ENCODE assay signal across 1 cellular context in the genomic region with DNA sequence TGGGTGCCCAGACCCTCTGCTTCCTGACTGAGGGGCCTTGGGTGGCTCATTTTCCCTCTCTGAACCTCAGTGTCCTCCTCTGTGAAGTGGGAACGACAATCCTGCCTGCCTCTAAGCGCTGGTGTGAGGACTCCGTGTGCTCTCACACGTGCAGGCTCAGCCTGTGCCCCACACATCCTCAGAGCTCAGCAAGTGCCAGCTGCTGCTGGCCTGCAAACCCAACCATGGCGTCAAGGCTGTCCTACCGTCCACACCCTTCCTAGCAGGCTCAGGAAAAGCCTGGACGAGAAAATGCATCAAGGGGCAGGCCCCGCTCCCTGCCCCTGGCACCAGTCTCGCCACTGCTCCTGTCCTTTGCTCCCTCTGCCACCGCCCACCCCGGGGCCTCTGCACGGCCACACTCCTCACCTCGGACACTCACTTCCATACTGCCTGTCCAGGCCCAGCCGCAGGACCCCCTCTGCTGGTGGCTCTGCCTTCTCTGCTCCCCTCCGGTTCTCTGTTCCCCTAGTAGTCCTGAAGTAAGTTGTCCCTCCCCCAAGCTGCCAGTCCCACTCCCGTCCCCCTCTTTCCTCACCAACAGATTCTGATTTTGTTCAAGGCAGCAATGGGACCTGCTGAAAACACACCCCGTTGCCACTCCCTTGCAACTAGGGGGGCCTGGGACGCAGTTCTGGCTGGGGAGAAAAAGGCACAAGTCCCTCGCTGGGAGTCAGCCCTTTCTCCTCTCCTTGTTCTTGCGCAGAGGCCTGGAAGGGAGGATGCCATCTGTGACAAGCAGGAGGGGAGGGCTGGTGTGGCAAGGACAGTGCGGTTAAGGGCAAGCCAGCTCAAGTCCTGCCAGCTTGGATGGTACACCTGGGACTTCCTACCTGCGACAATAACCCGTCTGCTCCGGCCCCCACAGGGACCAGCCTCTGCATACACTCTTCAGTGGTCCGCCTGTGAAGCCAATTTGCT.
TF ChIP-seq lines count a peak whose summit lies in the region.

No MANE protein-coding gene starts in this region.

TF ChIP-seq in K562, 482 proteins besides CTCF, POLR2A, EP300 and RAD21 (continued from another document):
- TF ChIP-seq, protein P1, sequence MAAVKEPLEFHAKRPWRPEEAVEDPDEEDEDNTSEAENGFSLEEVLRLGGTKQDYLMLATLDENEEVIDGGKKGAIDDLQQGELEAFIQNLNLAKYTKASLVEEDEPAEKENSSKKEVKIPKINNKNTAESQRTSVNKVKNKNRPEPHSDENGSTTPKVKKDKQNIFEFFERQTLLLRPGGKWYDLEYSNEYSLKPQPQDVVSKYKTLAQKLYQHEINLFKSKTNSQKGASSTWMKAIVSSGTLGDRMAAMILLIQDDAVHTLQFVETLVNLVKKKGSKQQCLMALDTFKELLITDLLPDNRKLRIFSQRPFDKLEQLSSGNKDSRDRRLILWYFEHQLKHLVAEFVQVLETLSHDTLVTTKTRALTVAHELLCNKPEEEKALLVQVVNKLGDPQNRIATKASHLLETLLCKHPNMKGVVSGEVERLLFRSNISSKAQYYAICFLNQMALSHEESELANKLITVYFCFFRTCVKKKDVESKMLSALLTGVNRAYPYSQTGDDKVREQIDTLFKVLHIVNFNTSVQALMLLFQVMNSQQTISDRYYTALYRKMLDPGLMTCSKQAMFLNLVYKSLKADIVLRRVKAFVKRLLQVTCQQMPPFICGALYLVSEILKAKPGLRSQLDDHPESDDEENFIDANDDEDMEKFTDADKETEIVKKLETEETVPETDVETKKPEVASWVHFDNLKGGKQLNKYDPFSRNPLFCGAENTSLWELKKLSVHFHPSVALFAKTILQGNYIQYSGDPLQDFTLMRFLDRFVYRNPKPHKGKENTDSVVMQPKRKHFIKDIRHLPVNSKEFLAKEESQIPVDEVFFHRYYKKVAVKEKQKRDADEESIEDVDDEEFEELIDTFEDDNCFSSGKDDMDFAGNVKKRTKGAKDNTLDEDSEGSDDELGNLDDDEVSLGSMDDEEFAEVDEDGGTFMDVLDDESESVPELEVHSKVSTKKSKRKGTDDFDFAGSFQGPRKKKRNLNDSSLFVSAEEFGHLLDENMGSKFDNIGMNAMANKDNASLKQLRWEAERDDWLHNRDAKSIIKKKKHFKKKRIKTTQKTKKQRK (IDR thresholded peaks at IDR 0.05; ENCODE audit: borderline replicate concordance, low read depth, low read length) = no peak
- no peak for TF ChIP-seq NFXL1 (CRISPR knock-in tag; IDR thresholded peaks at IDR 0.05)
TF ChIP-seq in K562: peak in this region for 0.
